ENCODE assay signal across 1 cellular context in genomic region chr16:10172848-10173655, GRCh38.
TF ChIP-seq lines count a peak whose summit lies in the region.

No MANE protein-coding gene starts in this region.

TF ChIP-seq in K562, 482 proteins besides CTCF, POLR2A, EP300 and RAD21:
- TF ChIP-seq HDAC2 (IDR thresholded peaks at IDR 0.05): no peak
- TF ChIP-seq CBFA2T3 (IDR thresholded peaks at IDR 0.05): peak; percentile 27
TF ChIP-seq in K562: peak in this region for 1.
